ENCODE assay signal across 1 cellular context in genomic region chr16:54040480-54040879, GRCh38.
A peak's percentile ranks its signal among the peaks of the same experiment; 100 is the strongest.
TF ChIP-seq lines count a peak whose summit lies in the region.

No MANE protein-coding gene starts in this region.

TF ChIP-seq in HepG2, 621 proteins besides CTCF, POLR2A, EP300 and RAD21 (continued from another document and continues in another):
- TF ChIP-seq, protein P1, sequence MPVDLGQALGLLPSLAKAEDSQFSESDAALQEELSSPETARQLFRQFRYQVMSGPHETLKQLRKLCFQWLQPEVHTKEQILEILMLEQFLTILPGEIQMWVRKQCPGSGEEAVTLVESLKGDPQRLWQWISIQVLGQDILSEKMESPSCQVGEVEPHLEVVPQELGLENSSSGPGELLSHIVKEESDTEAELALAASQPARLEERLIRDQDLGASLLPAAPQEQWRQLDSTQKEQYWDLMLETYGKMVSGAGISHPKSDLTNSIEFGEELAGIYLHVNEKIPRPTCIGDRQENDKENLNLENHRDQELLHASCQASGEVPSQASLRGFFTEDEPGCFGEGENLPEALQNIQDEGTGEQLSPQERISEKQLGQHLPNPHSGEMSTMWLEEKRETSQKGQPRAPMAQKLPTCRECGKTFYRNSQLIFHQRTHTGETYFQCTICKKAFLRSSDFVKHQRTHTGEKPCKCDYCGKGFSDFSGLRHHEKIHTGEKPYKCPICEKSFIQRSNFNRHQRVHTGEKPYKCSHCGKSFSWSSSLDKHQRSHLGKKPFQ (CRISPR knock-in tag; IDR thresholded peaks at IDR 0.05; ENCODE audit: insufficient replicate concordance), result no peak
- TF ChIP-seq, protein P2, sequence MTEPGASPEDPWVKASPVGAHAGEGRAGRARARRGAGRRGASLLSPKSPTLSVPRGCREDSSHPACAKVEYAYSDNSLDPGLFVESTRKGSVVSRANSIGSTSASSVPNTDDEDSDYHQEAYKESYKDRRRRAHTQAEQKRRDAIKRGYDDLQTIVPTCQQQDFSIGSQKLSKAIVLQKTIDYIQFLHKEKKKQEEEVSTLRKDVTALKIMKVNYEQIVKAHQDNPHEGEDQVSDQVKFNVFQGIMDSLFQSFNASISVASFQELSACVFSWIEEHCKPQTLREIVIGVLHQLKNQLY (CRISPR knock-in tag; IDR thresholded peaks at IDR 0.05), result peak; percentile 55; the same call in 1 of the 2 replicates
- no peak for TF ChIP-seq AGO1 (IDR thresholded peaks at IDR 0.05; ENCODE audit: low read depth, low read length, poor library complexity, severe bottlenecking)
- TF ChIP-seq, protein P3, sequence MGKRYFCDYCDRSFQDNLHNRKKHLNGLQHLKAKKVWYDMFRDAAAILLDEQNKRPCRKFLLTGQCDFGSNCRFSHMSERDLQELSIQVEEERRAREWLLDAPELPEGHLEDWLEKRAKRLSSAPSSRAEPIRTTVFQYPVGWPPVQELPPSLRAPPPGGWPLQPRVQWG (CRISPR knock-in tag; IDR thresholded peaks at IDR 0.05; ENCODE audit: borderline replicate concordance, low read depth), result no peak
- peak; percentile 55 for TF ChIP-seq NCOA2 (CRISPR knock-in tag; IDR thresholded peaks at IDR 0.05)
- no peak for TF ChIP-seq ZNF598 (CRISPR knock-in tag; IDR thresholded peaks at IDR 0.05; ENCODE audit: borderline replicate concordance)
- TF ChIP-seq, protein P4, sequence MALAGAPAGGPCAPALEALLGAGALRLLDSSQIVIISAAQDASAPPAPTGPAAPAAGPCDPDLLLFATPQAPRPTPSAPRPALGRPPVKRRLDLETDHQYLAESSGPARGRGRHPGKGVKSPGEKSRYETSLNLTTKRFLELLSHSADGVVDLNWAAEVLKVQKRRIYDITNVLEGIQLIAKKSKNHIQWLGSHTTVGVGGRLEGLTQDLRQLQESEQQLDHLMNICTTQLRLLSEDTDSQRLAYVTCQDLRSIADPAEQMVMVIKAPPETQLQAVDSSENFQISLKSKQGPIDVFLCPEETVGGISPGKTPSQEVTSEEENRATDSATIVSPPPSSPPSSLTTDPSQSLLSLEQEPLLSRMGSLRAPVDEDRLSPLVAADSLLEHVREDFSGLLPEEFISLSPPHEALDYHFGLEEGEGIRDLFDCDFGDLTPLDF (CRISPR knock-in tag; IDR thresholded peaks at IDR 0.05), result no peak
- TF ChIP-seq HOXA9 (CRISPR knock-in tag; IDR thresholded peaks at IDR 0.05; ENCODE audit: borderline replicate concordance), result no peak
- no peak for TF ChIP-seq ZNF513 (CRISPR knock-in tag; conservative IDR thresholded peaks at IDR 0.05)
- TF ChIP-seq ZNF556 (CRISPR knock-in tag; IDR thresholded peaks at IDR 0.05; ENCODE audit: borderline replicate concordance), result peak; percentile 59; the same call in 1 of the 2 replicates
- TF ChIP-seq ZNF232 (CRISPR knock-in tag; IDR thresholded peaks at IDR 0.05; ENCODE audit: borderline replicate concordance), result no peak
- TF ChIP-seq HOXA7 (CRISPR knock-in tag; IDR thresholded peaks at IDR 0.05), result no peak
- TF ChIP-seq ZNF407 (CRISPR knock-in tag; IDR thresholded peaks at IDR 0.05; ENCODE audit: not compliant biosample characterization), result no peak
- no peak for TF ChIP-seq TBL1XR1 (IDR thresholded peaks at IDR 0.05; ENCODE audit: borderline replicate concordance, low read length, partially characterized antibody)
- TF ChIP-seq, protein P5, sequence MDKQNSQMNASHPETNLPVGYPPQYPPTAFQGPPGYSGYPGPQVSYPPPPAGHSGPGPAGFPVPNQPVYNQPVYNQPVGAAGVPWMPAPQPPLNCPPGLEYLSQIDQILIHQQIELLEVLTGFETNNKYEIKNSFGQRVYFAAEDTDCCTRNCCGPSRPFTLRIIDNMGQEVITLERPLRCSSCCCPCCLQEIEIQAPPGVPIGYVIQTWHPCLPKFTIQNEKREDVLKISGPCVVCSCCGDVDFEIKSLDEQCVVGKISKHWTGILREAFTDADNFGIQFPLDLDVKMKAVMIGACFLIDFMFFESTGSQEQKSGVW (CRISPR knock-in tag; IDR thresholded peaks at IDR 0.05; ENCODE audit: borderline replicate concordance), result no peak
- peak; percentile 93 for TF ChIP-seq ZMYM4 (CRISPR knock-in tag; IDR thresholded peaks at IDR 0.05)
- peak; percentile 87 for TF ChIP-seq HNF4G (IDR thresholded peaks at IDR 0.05; ENCODE audit: borderline replicate concordance, low read depth, low read length)
- peak; percentile 74; the same call in 1 of the 2 replicates for TF ChIP-seq HNF4G (CRISPR knock-in tag; IDR thresholded peaks at IDR 0.05; ENCODE audit: borderline replicate concordance, low read depth)
- TF ChIP-seq, protein P6, sequence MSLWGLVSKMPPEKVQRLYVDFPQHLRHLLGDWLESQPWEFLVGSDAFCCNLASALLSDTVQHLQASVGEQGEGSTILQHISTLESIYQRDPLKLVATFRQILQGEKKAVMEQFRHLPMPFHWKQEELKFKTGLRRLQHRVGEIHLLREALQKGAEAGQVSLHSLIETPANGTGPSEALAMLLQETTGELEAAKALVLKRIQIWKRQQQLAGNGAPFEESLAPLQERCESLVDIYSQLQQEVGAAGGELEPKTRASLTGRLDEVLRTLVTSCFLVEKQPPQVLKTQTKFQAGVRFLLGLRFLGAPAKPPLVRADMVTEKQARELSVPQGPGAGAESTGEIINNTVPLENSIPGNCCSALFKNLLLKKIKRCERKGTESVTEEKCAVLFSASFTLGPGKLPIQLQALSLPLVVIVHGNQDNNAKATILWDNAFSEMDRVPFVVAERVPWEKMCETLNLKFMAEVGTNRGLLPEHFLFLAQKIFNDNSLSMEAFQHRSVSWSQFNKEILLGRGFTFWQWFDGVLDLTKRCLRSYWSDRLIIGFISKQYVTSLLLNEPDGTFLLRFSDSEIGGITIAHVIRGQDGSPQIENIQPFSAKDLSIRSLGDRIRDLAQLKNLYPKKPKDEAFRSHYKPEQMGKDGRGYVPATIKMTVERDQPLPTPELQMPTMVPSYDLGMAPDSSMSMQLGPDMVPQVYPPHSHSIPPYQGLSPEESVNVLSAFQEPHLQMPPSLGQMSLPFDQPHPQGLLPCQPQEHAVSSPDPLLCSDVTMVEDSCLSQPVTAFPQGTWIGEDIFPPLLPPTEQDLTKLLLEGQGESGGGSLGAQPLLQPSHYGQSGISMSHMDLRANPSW (CRISPR knock-in tag; IDR thresholded peaks at IDR 0.05; ENCODE audit: borderline replicate concordance), result no peak
- no peak for TF ChIP-seq CSRNP2 (CRISPR knock-in tag; conservative IDR thresholded peaks at IDR 0.05; ENCODE audit: low read depth)
- peak; percentile 98 for TF ChIP-seq ZNF644 (CRISPR knock-in tag; IDR thresholded peaks at IDR 0.05; ENCODE audit: low read depth)
- no peak for TF ChIP-seq PHF8 (CRISPR knock-in tag; IDR thresholded peaks at IDR 0.05)
- TF ChIP-seq, protein P7, sequence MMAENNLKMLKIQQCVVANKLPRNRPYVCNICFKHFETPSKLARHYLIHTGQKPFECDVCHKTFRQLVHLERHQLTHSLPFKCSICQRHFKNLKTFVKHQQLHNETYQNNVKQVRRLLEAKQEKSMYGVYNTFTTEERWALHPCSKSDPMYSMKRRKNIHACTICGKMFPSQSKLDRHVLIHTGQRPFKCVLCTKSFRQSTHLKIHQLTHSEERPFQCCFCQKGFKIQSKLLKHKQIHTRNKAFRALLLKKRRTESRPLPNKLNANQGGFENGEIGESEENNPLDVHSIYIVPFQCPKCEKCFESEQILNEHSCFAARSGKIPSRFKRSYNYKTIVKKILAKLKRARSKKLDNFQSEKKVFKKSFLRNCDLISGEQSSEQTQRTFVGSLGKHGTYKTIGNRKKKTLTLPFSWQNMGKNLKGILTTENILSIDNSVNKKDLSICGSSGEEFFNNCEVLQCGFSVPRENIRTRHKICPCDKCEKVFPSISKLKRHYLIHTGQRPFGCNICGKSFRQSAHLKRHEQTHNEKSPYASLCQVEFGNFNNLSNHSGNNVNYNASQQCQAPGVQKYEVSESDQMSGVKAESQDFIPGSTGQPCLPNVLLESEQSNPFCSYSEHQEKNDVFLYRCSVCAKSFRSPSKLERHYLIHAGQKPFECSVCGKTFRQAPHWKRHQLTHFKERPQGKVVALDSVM (CRISPR knock-in tag; IDR thresholded peaks at IDR 0.05), result no peak
- TF ChIP-seq ZNF792 (CRISPR knock-in tag; IDR thresholded peaks at IDR 0.05), result 0 out of 2 replicates have a peak, but pooled peaks have one; percentile 45
- no peak for TF ChIP-seq THYN1 (CRISPR knock-in tag; IDR thresholded peaks at IDR 0.05; ENCODE audit: borderline replicate concordance, low read depth)
- TF ChIP-seq SP4 (CRISPR knock-in tag; IDR thresholded peaks at IDR 0.05), result no peak
- no peak for TF ChIP-seq SNAPC2 (CRISPR knock-in tag; IDR thresholded peaks at IDR 0.05)
- no peak for TF ChIP-seq ZNF747 (CRISPR knock-in tag; IDR thresholded peaks at IDR 0.05; ENCODE audit: borderline replicate concordance)
- no peak for TF ChIP-seq ONECUT2 (CRISPR knock-in tag; IDR thresholded peaks at IDR 0.05)
- TF ChIP-seq, protein P8, sequence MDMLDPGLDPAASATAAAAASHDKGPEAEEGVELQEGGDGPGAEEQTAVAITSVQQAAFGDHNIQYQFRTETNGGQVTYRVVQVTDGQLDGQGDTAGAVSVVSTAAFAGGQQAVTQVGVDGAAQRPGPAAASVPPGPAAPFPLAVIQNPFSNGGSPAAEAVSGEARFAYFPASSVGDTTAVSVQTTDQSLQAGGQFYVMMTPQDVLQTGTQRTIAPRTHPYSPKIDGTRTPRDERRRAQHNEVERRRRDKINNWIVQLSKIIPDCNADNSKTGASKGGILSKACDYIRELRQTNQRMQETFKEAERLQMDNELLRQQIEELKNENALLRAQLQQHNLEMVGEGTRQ (IDR thresholded peaks at IDR 0.05; ENCODE audit: low read depth, low read length), result no peak
- TF ChIP-seq, protein P8 (CRISPR knock-in tag; IDR thresholded peaks at IDR 0.05; ENCODE audit: borderline replicate concordance), result no peak
- no peak for TF ChIP-seq PHF20 (CRISPR knock-in tag; IDR thresholded peaks at IDR 0.05)
